8 cellular contexts compared by ENCODE assay signal in the genomic region with DNA sequence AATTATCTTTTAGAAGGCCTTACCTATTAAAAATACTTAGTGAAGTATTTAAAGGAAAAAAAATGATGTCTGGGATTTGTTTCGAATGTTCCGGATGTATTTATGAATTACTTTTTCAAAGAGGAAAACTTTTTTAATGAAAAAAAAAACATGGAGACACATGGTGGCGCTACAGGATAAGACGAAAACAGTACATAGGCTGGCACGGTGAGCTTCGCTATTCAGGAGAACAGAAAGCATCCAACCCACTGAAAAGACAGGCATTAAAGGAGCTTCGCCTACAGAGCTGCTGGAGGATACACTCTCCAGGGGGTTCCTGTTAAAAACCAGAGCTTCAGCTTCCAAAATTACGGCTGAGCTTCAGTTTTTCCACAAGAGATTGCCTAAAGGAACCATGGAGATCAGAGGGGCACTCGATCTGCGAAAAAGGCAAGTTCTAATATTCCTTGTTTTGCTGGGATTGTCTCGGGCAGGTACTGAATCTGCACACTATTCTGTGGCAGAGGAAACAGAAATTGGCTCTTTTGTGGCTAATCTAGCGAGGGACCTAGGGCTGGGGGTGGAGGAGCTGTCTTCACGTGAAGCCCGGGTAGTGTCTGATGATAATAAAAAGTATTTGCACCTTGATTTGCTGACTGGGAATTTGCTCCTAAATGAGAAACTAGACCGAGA. TPM values are rescaled to one million over a fixed set of nuclear protein-coding genes. Genes with fewer than 3 reads are reported as not detected.
A peak's percentile ranks its signal among the peaks of the same experiment; 100 is the strongest.
DNase-seq lines count a peak whose midpoint lies in the region; ATAC-seq and TF ChIP-seq lines count a peak whose summit lies in the region.

A gene (plus strand): TSS at position 232 of the 672 bp plus-strand sequence. CDS start 163 bp downstream, at position 395.

- intact Hi-C loops in CD4-positive, alpha-beta memory T cell (cut with micrococcal nuclease) = loop anchor here (1.0 kb wide), 1 partner anchor 341 kb away; no protein-coding TSS in a partner anchor
- intact Hi-C loops in sciatic nerve (cut with DNase I) = no loop called here

- peaks cover 0 to 6% (median 2%) of the 10 kb centered on the region in 4 donors for H3K4me1 Mint-ChIP-seq in CD4-positive, alpha-beta memory T cell

- H3K9me3 Mint-ChIP-seq in CD4-positive, alpha-beta memory T cell = peaks cover 4 to 61% (median 40%) of the 10 kb centered on the region in 8 donors

- H3K4me2 ChIP-seq in skeletal muscle satellite cell (ENCODE audit: low read length) = peak within 1 kb of the TSS; percentile 65

- no peaks in the 10 kb centered on the region for H3K9me3 ChIP-seq in CD4-positive, alpha-beta memory T cell (ENCODE audit: control insufficient read depth in 1 of 2, low read length in 2 of 2)
- no peaks in the 10 kb centered on the region for H3K9me3 ChIP-seq in skeletal muscle satellite cell (replicated peaks; ENCODE audit: low read length)

- peak within 1 kb of the TSS in 1 of 7 donors; percentile 5 for H3K27ac Mint-ChIP-seq in CD4-positive, alpha-beta memory T cell

- H3K4me3 Mint-ChIP-seq in CD4-positive, alpha-beta memory T cell = peak within 1 kb of the TSS; percentile 8 to 68 (median 42)

- CTCF ChIA-PET in CD4-positive, alpha-beta memory T cell (lab: Charles Lee; ENCODE audit: partially characterized antibody) = interaction anchor here (0.9 to 2.1 kb wide), 8 partner anchors 9 to 369 kb away, joined by 3 to 19 read pairs (median 4); a partner anchor contains a TSS

- no peak within 1 kb of the TSS for H3K27ac ChIP-seq in CD4-positive, alpha-beta memory T cell (ENCODE audit: low read depth, low read length)
- no peak within 1 kb of the TSS for H3K27ac ChIP-seq in foreskin keratinocyte

- H3K36me3 Mint-ChIP-seq in CD4-positive, alpha-beta memory T cell = no peaks in the 10 kb centered on the region

- peak in 1 of 5 donors; percentile 12 for DNase-seq in CD4-positive, alpha-beta memory T cell
- DNase-seq in HT-29 (ENCODE audit: low spot score) (peak; percentile 52), RPMI8226 (peak; percentile 33), foreskin keratinocyte (no peak), T-helper 1 cell (no peak), sciatic nerve (ENCODE audit: low spot score) (no peak)
- no peak for DNase-seq in central memory CD4-positive, alpha-beta T cell

- no peak within 1 kb of the TSS for H3K4me3 ChIP-seq in CD4-positive, alpha-beta memory T cell (ENCODE audit: low read length in 2 of 2)
- H3K4me3 ChIP-seq in skeletal muscle satellite cell (ENCODE audit: low read length) = peak within 1 kb of the TSS; percentile 60

- peaks cover 12% of the 10 kb centered on the region for H3K27me3 ChIP-seq in CD4-positive, alpha-beta memory T cell (ENCODE audit: insufficient read depth, low read length)
- H3K27me3 ChIP-seq in foreskin keratinocyte (no peaks in the 10 kb centered on the region), skeletal muscle satellite cell (ENCODE audit: control insufficient read depth, insufficient read depth, low read length) (no peaks in the 10 kb centered on the region)

- POLR2A ChIA-PET in CD4-positive, alpha-beta memory T cell (lab: Charles Lee; ENCODE audit: partially characterized antibody) = no interaction called here

- peaks cover 30 to 47% of the 10 kb centered on the region in 2 donors for H3K27me3 Mint-ChIP-seq in CD4-positive, alpha-beta memory T cell

- ATAC-seq in foreskin keratinocyte (no peak), sciatic nerve (no peak)

- peak; percentile 22 for TF ChIP-seq CTCF in foreskin keratinocyte (conservative IDR thresholded peaks at IDR 0.05)

- no peak within 1 kb of the TSS for H3K9ac ChIP-seq in skeletal muscle satellite cell (ENCODE audit: low read depth, low read length)

- no peaks in the 10 kb centered on the region for H3K4me1 ChIP-seq in CD4-positive, alpha-beta memory T cell (ENCODE audit: insufficient read depth, low read length)
- H3K4me1 ChIP-seq in foreskin keratinocyte (no peaks in the 10 kb centered on the region), skeletal muscle satellite cell (ENCODE audit: control insufficient read depth, insufficient read depth, low read length) (no peaks in the 10 kb centered on the region)

- H3K36me3 ChIP-seq in CD4-positive, alpha-beta memory T cell (ENCODE audit: insufficient read depth, low read length) = no peaks in the 10 kb centered on the region
- no peaks in the 10 kb centered on the region for H3K36me3 ChIP-seq in skeletal muscle satellite cell (ENCODE audit: insufficient read depth, low read length)

RNA-seq across cellular contexts. Expression of the gene that starts here (rescaled TPM):
- under 1 TPM; 0.14 to 0.15 TPM for total RNA-seq in CD4-positive, alpha-beta memory T cell
- polyA plus RNA-seq in CD4-positive, alpha-beta memory T cell = not detected
- 0.18 and 0.31 TPM in 2 replicates for total RNA-seq in HT-29 (2014; rRNA removed; shearing (Covaris generic))
- 0.07 TPM in 1 of 2 replicates, not detected in the other for total RNA-seq in foreskin keratinocyte
- 0.03 TPM in 1 of 2 replicates, not detected in the other for polyA plus RNA-seq in foreskin keratinocyte
- 0.25 and 0.44 TPM in 2 replicates for total RNA-seq in skeletal muscle satellite cell (2012; rRNA removed)
- total RNA-seq in sciatic nerve = 5.3 TPM

Comparison
In these comparisons a context has a peak if more than half of its experiments do, and no peak if none do; other contexts are left out.
1. Peak in DNase-seq in HT-29; RNA of the gene not detected or under 1 TPM.